Comparison of ENCODE assay signal across 23 cellular contexts in the genomic region with DNA sequence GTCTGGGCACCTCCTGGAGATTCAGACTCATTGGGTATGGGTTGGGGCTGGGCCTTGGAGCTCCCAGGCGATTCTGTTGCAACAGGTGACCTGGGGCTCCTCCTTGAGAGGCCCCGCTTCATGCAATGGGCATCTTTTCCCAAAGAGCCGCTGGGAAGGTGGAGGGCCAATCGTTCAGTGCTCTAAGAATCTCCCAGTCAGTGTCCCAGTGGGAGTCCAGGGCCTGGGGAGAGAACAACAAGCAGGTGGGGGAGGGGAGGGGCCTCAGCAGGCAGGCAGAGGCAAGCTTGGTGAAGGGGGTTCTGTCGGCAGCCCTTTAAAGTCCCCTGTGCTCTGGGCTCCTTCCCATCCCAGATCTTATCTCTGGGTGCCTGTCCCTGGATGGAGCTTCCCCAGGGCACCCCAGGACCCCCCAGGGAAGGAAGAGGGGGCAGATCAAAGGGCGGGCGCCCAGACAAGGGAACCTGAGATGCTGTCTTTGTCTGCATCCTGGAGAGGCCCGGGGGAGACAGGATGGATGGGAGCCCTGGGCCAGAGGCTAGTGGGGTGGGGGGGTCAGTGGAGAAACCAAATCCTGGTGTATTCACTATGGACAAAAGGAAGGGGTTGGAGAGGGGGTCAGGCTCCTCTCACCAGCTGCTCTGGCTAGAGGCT. TPM values are rescaled to one million over a fixed set of nuclear protein-coding genes. Genes with fewer than 3 reads are reported as not detected.
DNase-seq lines count a peak whose midpoint lies in the region; ATAC-seq lines count a peak whose summit lies in the region.
"Had no signal": no experiment of that assay in that cellular context is flagged by ENCODE, and none has a peak within 500 bp of the region (broad histone marks: within the 10 kb centered on the region; RNA-seq: fewer than 3 reads in every experiment).

No MANE protein-coding gene starts in this region.

- H3K27me3 ChIP-seq in SJCRH30, result no peaks in the 10 kb centered on the region
- H3K27me3 ChIP-seq: SJSA1 had no signal

- peak overlapping the region; percentile 74 for H3K27ac ChIP-seq in SJCRH30
- H3K27ac ChIP-seq: SJSA1 had no signal

- H3K27me3 Mint-ChIP-seq in activated CD4-positive, alpha-beta T cell treated with anti-CD3 and anti-CD28 coated beads, Interleukin-2, amount 10 ng/mL, durations not matched to agents 24 days and 14 days, result peaks cover 6% of the 10 kb centered on the region
- H3K27me3 Mint-ChIP-seq: CD4-positive, alpha-beta T cell had no signal

- no peak overlapping the region; the same call in 1 of the 2 replicates for H3K4me3 ChIP-seq in SJCRH30
- H3K4me3 ChIP-seq: GM12878, SJSA1 had no signal

- no peak overlapping the region for H3K27ac Mint-ChIP-seq in activated CD4-positive, alpha-beta T cell treated with anti-CD3 and anti-CD28 coated beads, Interleukin-2, amount 10 ng/mL, durations not matched to agents 24 days and 14 days
- H3K27ac Mint-ChIP-seq: CD4-positive, alpha-beta T cell had no signal

- H3K4me1 Mint-ChIP-seq in activated CD4-positive, alpha-beta T cell treated with anti-CD3 and anti-CD28 coated beads, Interleukin-2, amount 10 ng/mL, durations not matched to agents 24 days and 14 days, result no peaks in the 10 kb centered on the region

- DNase-seq in Right ventricle myocardium inferior (ENCODE audit: missing footprints) (peak; percentile 14), left ventricle myocardium superior (no peak), SJCRH30 (peak; percentile 48 to 56), left kidney (ENCODE audit: low read depth, low spot score) (peak; percentile 42), HuH-7.5 (ENCODE audit: low spot score) (no peak)
- no peak for DNase-seq in activated CD4-positive, alpha-beta T cell treated with anti-CD3 and anti-CD28 coated beads, Interleukin-2, amount 10 ng/mL, durations not matched to agents 24 days and 14 days
- DNase-seq: 8988T; CD4-positive, alpha-beta T cell; HCEC 1CT; KG1; MV-4-11; NCI-H187; NCI-H2107; NCI-H226; NCI-H524 treated with DMSO at 0.1 percent for 48 hours; PC-3; RPMI8226; SW 1271 had no signal

- no peaks in the 10 kb centered on the region; the same call in 1 of the 2 replicates for H3K9me3 ChIP-seq in SJCRH30 (replicated peaks)
- H3K9me3 ChIP-seq: SJSA1 had no signal

- H3K4me1 ChIP-seq in SJCRH30, result peaks cover 47% of the 10 kb centered on the region
- H3K4me1 ChIP-seq: Caco-2, SJSA1 had no signal

- peaks cover 4% of the 10 kb centered on the region for H3K9me3 Mint-ChIP-seq in activated CD4-positive, alpha-beta T cell treated with anti-CD3 and anti-CD28 coated beads, Interleukin-2, amount 10 ng/mL, durations not matched to agents 24 days and 14 days

- intact Hi-C loops in Right ventricle myocardium inferior (cut with DNase I) (no loop called here), left ventricle myocardium superior (cut with micrococcal nuclease) (loop anchor here (10.0 kb wide), 1 partner anchor 50 kb away; the partner anchor contains the start of gene NGFR)
- intact Hi-C loops in activated CD4-positive, alpha-beta T cell treated with anti-CD3 and anti-CD28 coated beads, Interleukin-2, amount 10 ng/mL, durations not matched to agents 24 days and 14 days (cut with micrococcal nuclease), result no loop called here

- ATAC-seq in Right ventricle myocardium inferior (no peak), left ventricle myocardium superior (no peak), HG03521 (IDR thresholded peaks at IDR 0.05; ENCODE audit: unreplicated experiment) (no peak), HG02759 (IDR thresholded peaks at IDR 0.05; ENCODE audit: unreplicated experiment) (no peak)
- ATAC-seq: GM12878, PC-3 had no signal

- no peak overlapping the region for H3K4me3 Mint-ChIP-seq in activated CD4-positive, alpha-beta T cell treated with anti-CD3 and anti-CD28 coated beads, Interleukin-2, amount 10 ng/mL, durations not matched to agents 24 days and 14 days
- H3K4me3 Mint-ChIP-seq: CD4-positive, alpha-beta T cell had no signal

- H3K36me3 ChIP-seq in SJCRH30, result no peaks in the 10 kb centered on the region
- H3K36me3 ChIP-seq: SJSA1 had no signal

- H3K36me3 Mint-ChIP-seq in activated CD4-positive, alpha-beta T cell treated with anti-CD3 and anti-CD28 coated beads, Interleukin-2, amount 10 ng/mL, durations not matched to agents 24 days and 14 days (ENCODE audit: low read depth), result no peaks in the 10 kb centered on the region

RNA-seq across cellular contexts. Expression of gene NXPH3, which starts 30.5 kb away (rescaled TPM):
- total RNA-seq in Right ventricle myocardium inferior, result 4.5 TPM
- total RNA-seq in left ventricle myocardium superior, result 3.4 TPM
- total RNA-seq in SJCRH30 (2014; rRNA removed; shearing (Covaris generic)), result 1.0 and 1.2 TPM in 2 replicates
- total RNA-seq in activated CD4-positive, alpha-beta T cell treated with anti-CD3 and anti-CD28 coated beads, Interleukin-2, amount 10 ng/mL, durations not matched to agents 24 days and 14 days, result not detected in 2 replicates
- total RNA-seq: CD4-positive, alpha-beta T cell had no signal

RNA-seq across cellular contexts. Expression of gene NGFR, which starts 50.0 kb away (rescaled TPM):
- total RNA-seq in Right ventricle myocardium inferior, result 10.0 TPM
- total RNA-seq in left ventricle myocardium superior, result 4.1 TPM
- 104 and 105 TPM in 2 replicates for total RNA-seq in SJCRH30 (2014; rRNA removed; shearing (Covaris generic))
- total RNA-seq in activated CD4-positive, alpha-beta T cell treated with anti-CD3 and anti-CD28 coated beads, Interleukin-2, amount 10 ng/mL, durations not matched to agents 24 days and 14 days, result 0.33 TPM in 1 of 2 replicates, not detected in the other
- total RNA-seq: PC-3 had no signal

Comparison
In these comparisons a context has a peak if more than half of its experiments do, and no peak if none do; other contexts are left out.
1. DNase-seq: peak in Right ventricle myocardium inferior (single experiment), SJCRH30 (2 of 2) and left kidney (single experiment); none in left ventricle myocardium superior (single experiment), HuH-7.5 (single experiment) and activated CD4-positive, alpha-beta T cell treated with anti-CD3 and anti-CD28 coated beads, Interleukin-2, amount 10 ng/mL, durations not matched to agents 24 days and 14 days (single experiment).